In the genomic region with DNA sequence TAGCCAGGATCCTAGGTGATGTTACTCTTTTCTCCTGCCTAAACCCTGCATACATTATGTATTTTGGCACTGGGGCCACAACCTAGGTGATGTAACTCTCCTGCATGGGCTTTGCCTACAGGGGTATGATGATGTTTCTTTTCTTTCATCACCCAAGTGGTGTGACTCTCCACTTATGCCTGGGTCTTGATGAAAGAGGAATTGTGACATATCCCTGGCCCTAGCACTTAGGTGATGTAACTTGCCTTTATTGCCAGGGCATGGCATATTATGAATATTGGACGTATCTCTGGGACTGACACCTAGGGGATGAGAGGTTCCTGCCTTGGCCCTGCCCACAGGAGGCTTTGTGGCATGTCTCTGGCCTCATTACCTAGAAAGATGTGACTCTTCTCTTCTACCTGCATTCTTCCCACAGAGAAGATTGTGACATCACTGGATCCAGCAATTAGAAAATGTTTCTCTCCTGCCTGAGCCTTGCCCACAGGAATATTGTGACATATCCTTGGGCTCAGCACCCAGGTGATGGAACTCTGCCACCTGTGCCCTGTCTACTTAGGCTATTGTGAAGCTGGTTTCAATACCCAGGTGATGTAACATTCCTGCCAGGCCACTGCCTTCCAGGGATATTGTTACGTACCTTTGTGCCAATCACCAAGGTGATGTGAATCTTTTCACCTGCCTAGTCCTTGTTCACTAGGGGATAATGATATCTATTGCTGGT, we compare ENCODE assay signal across 13 cellular contexts.
"Had no signal": no experiment of that assay in that cellular context is flagged by ENCODE, and none has a peak within 500 bp of the region (broad histone marks: within the 10 kb centered on the region; RNA-seq: fewer than 3 reads in every experiment).

No MANE protein-coding gene starts in this region.

- H3K4me3 ChIP-seq: coronary artery, smooth muscle cell, tibial nerve had no signal

- H3K9me3 Mint-ChIP-seq: activated T-cell treated with anti-CD3 and anti-CD28 coated beads, Interleukin-2, amount 50 U/mL, for 72 hours; mesothelial cell of epicardium had no signal

- H3K27me3 Mint-ChIP-seq: activated CD4-positive, alpha-beta memory T cell treated with anti-CD3 and anti-CD28 coated beads, Interleukin-2, amount 10 ng/mL, durations not matched to agents 7 days and 5 days; activated CD4-positive, alpha-beta T cell treated with anti-CD3 and anti-CD28 coated beads for 36 hours had no signal

- H3K4me2 ChIP-seq: smooth muscle cell had no signal

- H3K9me3 ChIP-seq: tibial nerve had no signal

- DNase-seq: activated CD4-positive, alpha-beta memory T cell treated with anti-CD3 and anti-CD28 coated beads, Interleukin-2, amount 10 ng/mL, durations not matched to agents 7 days and 5 days; activated CD4-positive, alpha-beta T cell treated with anti-CD3 and anti-CD28 coated beads for 36 hours; central memory CD4-positive, alpha-beta T cell; effector CD4-positive, alpha-beta T cell; posterior cingulate gyrus; right cardiac atrium; T1000; WERI-Rb-1 had no signal

- H3K4me3 Mint-ChIP-seq: activated CD4-positive, alpha-beta memory T cell treated with anti-CD3 and anti-CD28 coated beads, Interleukin-2, amount 10 ng/mL, durations not matched to agents 7 days and 5 days; activated CD4-positive, alpha-beta T cell treated with anti-CD3 and anti-CD28 coated beads for 36 hours; activated T-cell treated with anti-CD3 and anti-CD28 coated beads, Interleukin-2, amount 50 U/mL, for 72 hours; mesothelial cell of epicardium had no signal

- H3K4me1 ChIP-seq: tibial nerve had no signal

- H3K27ac ChIP-seq: coronary artery, tibial nerve, WERI-Rb-1 had no signal

- H3K27ac Mint-ChIP-seq: activated CD4-positive, alpha-beta memory T cell treated with anti-CD3 and anti-CD28 coated beads, Interleukin-2, amount 10 ng/mL, durations not matched to agents 7 days and 5 days; mesothelial cell of epicardium had no signal

- H3K27me3 ChIP-seq: tibial nerve had no signal

- ATAC-seq: right cardiac atrium had no signal

- H3K4me1 Mint-ChIP-seq: mesothelial cell of epicardium had no signal
